In genomic region chr1:228009116-228009827, GRCh38 we compare ENCODE assay signal across 14 cellular contexts. TPM values are rescaled to one million over a fixed set of nuclear protein-coding genes. Genes with fewer than 3 reads are reported as not detected.
DNase-seq lines count a peak whose midpoint lies in the region; ATAC-seq, FAIRE-seq and TF ChIP-seq lines count a peak whose summit lies in the region.
"Had no signal": no experiment of that assay in that cellular context is flagged by ENCODE, and none has a peak within 500 bp of the region (broad histone marks: within the 10 kb centered on the region; RNA-seq: fewer than 3 reads in every experiment).

No MANE protein-coding gene starts in this region.

- POLR2A ChIA-PET in OCI-LY7 (lab: Charles Lee) = no interaction called here

- peak overlapping the region; percentile 56 for H3K4me2 ChIP-seq in OCI-LY7 (ENCODE audit: low read length)
- peak overlapping the region; percentile 32 for H3K4me2 ChIP-seq in keratinocyte (ENCODE audit: control insufficient read depth, extremely low read depth, insufficient read depth, low read depth, low read length)

- CTCF ChIA-PET in OCI-LY7 (lab: Charles Lee; ENCODE audit: unreplicated experiment) = no interaction called here

- peaks cover 67% of the 10 kb centered on the region for H3K27me3 ChIP-seq in keratinocyte (ENCODE audit: control insufficient read depth, extremely low read depth, insufficient read depth, low read length)

- H3K27me3 Mint-ChIP-seq in stimulated activated naive CD8-positive, alpha-beta T cell treated with anti-CD3 and anti-CD28 coated beads, Interleukin-15, amount 100 ng/mL, for 72 hours = peaks cover 64% of the 10 kb centered on the region

- H3K4me3 Mint-ChIP-seq in stimulated activated naive CD8-positive, alpha-beta T cell treated with anti-CD3 and anti-CD28 coated beads, Interleukin-15, amount 100 ng/mL, for 72 hours = peak overlapping the region; percentile 27 to 63

- H3K9me3 Mint-ChIP-seq in stimulated activated naive CD8-positive, alpha-beta T cell treated with anti-CD3 and anti-CD28 coated beads, Interleukin-15, amount 100 ng/mL, for 72 hours = no peaks in the 10 kb centered on the region
- H3K9me3 Mint-ChIP-seq: nephron had no signal

- intact Hi-C loops in OCI-LY7 (cut with micrococcal nuclease; ENCODE audit: unreplicated experiment) = no loop called here

- dilution Hi-C loops in keratinocyte (cut with MboI; ENCODE audit: extremely low pct_ligation_motif_present, low sequenced_read_pairs) = no loop called here

- no peak overlapping the region for H3K9ac ChIP-seq in keratinocyte (ENCODE audit: control insufficient read depth, extremely low read depth, insufficient read depth, low read length)

- no peak for DNase-seq in stimulated activated naive CD8-positive, alpha-beta T cell treated with anti-CD3 and anti-CD28 coated beads, Interleukin-15, amount 100 ng/mL, for 72 hours
- DNase-seq in stimulated activated naive CD8-positive, alpha-beta T cell treated with anti-CD3 and anti-CD28 coated beads, Interleukin-15, Interleukin-2, amounts not matched to agents 100 U/mL and 50 U/mL, for 24 hours = no peak
- DNase-seq in OCI-LY7 (ENCODE audit: low spot score) = peak; percentile 46
- DNase-seq in keratinocyte (ENCODE audit: low read depth, low spot score) = no peak
- DNase-seq in NCI-H226 = no peak
- DNase-seq in COLO829 (ENCODE audit: low spot score) = no peak
- DNase-seq in pons (ENCODE audit: low spot score) = no peak
- DNase-seq: activated naive CD4-positive, alpha-beta T cell treated with Interleukin-2 at 50 U/mL for 16 hours; HCEC 1CT; NCI-H2081 treated with DMSO at 0.1 percent for 48 hours had no signal

- H3K36me3 ChIP-seq in OCI-LY7 (ENCODE audit: insufficient read depth, low read length) = no peaks in the 10 kb centered on the region
- H3K36me3 ChIP-seq in keratinocyte (ENCODE audit: control insufficient read depth in 2 of 2, extremely low read depth in 1 of 2, insufficient read depth in 2 of 2, low read length in 2 of 2) = no peaks in the 10 kb centered on the region

- H3K9me1 ChIP-seq in keratinocyte (ENCODE audit: control insufficient read depth, extremely low read depth, insufficient read depth, low read length) = no peaks in the 10 kb centered on the region

- no peaks in the 10 kb centered on the region for H3K9me2 ChIP-seq in OCI-LY7 (ENCODE audit: insufficient read depth, low read length)

- no peak for ATAC-seq in stimulated activated naive CD8-positive, alpha-beta T cell treated with anti-CD3 and anti-CD28 coated beads, Interleukin-15, amount 100 ng/mL, for 72 hours
- no peak for ATAC-seq in stimulated activated naive CD8-positive, alpha-beta T cell treated with anti-CD3 and anti-CD28 coated beads, Interleukin-15, Interleukin-2, amounts not matched to agents 100 U/mL and 50 U/mL, for 24 hours
- no peak for ATAC-seq in GM18498 (IDR thresholded peaks at IDR 0.05; ENCODE audit: unreplicated experiment)
- ATAC-seq: Panc1 had no signal

- peaks cover 42% of the 10 kb centered on the region for H3K4me1 Mint-ChIP-seq in stimulated activated naive CD8-positive, alpha-beta T cell treated with anti-CD3 and anti-CD28 coated beads, Interleukin-15, amount 100 ng/mL, for 72 hours

- H3K4me1 ChIP-seq in OCI-LY7 (ENCODE audit: insufficient read depth, low read length, poor library complexity, severe bottlenecking) = peaks cover 20% of the 10 kb centered on the region
- peaks cover 29% of the 10 kb centered on the region for H3K4me1 ChIP-seq in keratinocyte (ENCODE audit: control insufficient read depth, extremely low read depth, insufficient read depth, low read length)

- no peak for TF ChIP-seq CTCF in OCI-LY7 (conservative IDR thresholded peaks at IDR 0.05; ENCODE audit: low read length)
- TF ChIP-seq CTCF in keratinocyte (optimal IDR thresholded peaks at IDR 0.05 in 1 of 3, IDR thresholded peaks at IDR 0.05 in 1 of 3, conservative IDR thresholded peaks at IDR 0.05 in 1 of 3; ENCODE audit: extremely low read depth in 1 of 3, insufficient read depth in 2 of 3, low read length in 3 of 3) = no peak

- H2AFZ ChIP-seq in OCI-LY7 (ENCODE audit: low read length) (peak overlapping the region; percentile 53; the same call in 1 of the 2 replicates), keratinocyte (ENCODE audit: control insufficient read depth, low read length) (no peak overlapping the region)

- no TSS peak for BruUV-seq in OCI-LY7 (replicated peaks; lab: Mats Ljungman, UMichigan)

- H3K79me2 ChIP-seq in OCI-LY7 (ENCODE audit: insufficient read depth, low read depth, low read length) (no peaks in the 10 kb centered on the region), keratinocyte (ENCODE audit: control insufficient read depth, insufficient read depth, low read length) (no peaks in the 10 kb centered on the region)

- peak overlapping the region in 1 of 2 donors; percentile 59 for H3K27ac Mint-ChIP-seq in stimulated activated naive CD8-positive, alpha-beta T cell treated with anti-CD3 and anti-CD28 coated beads, Interleukin-15, amount 100 ng/mL, for 72 hours
- H3K27ac Mint-ChIP-seq: nephron had no signal

- H4K20me1 ChIP-seq in OCI-LY7 (ENCODE audit: insufficient read depth, low read length) (no peaks in the 10 kb centered on the region), keratinocyte (ENCODE audit: control insufficient read depth, extremely low read depth, insufficient read depth, low read length) (no peaks in the 10 kb centered on the region)

- no peaks in the 10 kb centered on the region for H3K9me3 ChIP-seq in OCI-LY7 (ENCODE audit: low read length)
- no peaks in the 10 kb centered on the region for H3K9me3 ChIP-seq in keratinocyte (ENCODE audit: control insufficient read depth, low read depth, low read length)

- no peak for FAIRE-seq in keratinocyte (lab: Jason Lieb, UNC)

- peak overlapping the region; percentile 35 for H3K4me3 ChIP-seq in OCI-LY7 (ENCODE audit: low read depth, low read length, poor library complexity, severe bottlenecking)
- peak overlapping the region in 1 of 3 experiments; percentile 20 for H3K4me3 ChIP-seq in keratinocyte (ENCODE audit: control insufficient read depth in 2 of 3, extremely low read depth in 1 of 3, insufficient read depth in 2 of 3, low read depth in 1 of 3, low read length in 3 of 3)

- H3K27ac ChIP-seq in OCI-LY7 (ENCODE audit: low read depth, low read length, poor library complexity, severe bottlenecking) = no peak overlapping the region
- H3K27ac ChIP-seq in keratinocyte (ENCODE audit: control insufficient read depth, insufficient read depth, low read length) = no peak overlapping the region

RNA-seq across cellular contexts. Expression of gene WNT3A, which starts 2.5 kb away (rescaled TPM):
- total RNA-seq in OCI-LY7 (2014; rRNA removed; shearing (Covaris generic)) = not detected in 2 replicates
- total RNA-seq in OCI-LY7 (2022) = not detected in 2 replicates
- 0.07 to 0.15 TPM (median 0.07 TPM) in 3 replicates for polyA plus RNA-seq in keratinocyte
- polyA plus RNA-seq in keratinocyte (2011; ENCODE audit: low read depth) = not detected
- polyA plus RNA-seq in keratinocyte (2011; cell fraction: cytosol; rRNA removed) = 0.02 and 0.16 TPM in 2 replicates
- polyA plus RNA-seq in keratinocyte (2011; cell fraction: nucleus; rRNA removed) = 0.19 and 0.35 TPM in 2 replicates
- polyA plus RNA-seq in keratinocyte (2012; ENCODE audit: low replicate concordance) = 0.08 TPM in 1 of 2 replicates, not detected in the other
- 0.06 to 0.13 TPM in 2 of 3 replicates, not detected in the other for polyA minus RNA-seq in keratinocyte
- not detected for polyA minus RNA-seq in keratinocyte (2011; cell fraction: cytosol; rRNA and poly(A)+ RNA removed)
- 0.32 TPM in 1 of 2 replicates, not detected in the other for polyA minus RNA-seq in keratinocyte (2011; cell fraction: nucleus; rRNA and poly(A)+ RNA removed)
- total RNA-seq: fibroblast of lung had no signal
- polyA plus RNA-seq: fibroblast of lung had no signal
